Comparison of ENCODE assay signal across 1 cellular context in the genomic region with DNA sequence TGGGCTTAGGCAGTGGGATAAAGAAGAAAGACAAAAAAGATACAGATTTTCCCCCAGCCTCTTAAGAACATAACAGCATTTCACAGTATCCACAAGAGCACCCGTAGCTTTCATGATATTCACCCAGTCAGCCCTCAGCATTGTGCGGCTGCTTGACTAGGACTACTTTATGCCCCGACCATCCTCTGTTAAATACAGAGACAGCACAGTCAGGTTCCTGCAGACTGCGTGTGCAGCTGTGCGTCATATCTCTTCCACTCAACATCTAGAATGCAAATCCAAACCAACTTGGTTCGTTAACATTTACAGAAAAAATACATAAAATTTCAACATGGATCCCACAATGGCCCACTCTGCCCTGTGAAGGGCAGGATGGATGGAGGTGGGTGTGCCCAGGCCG.
TF ChIP-seq lines count a peak whose summit lies in the region.

No MANE protein-coding gene starts in this region.

TF ChIP-seq in GM12878, 131 proteins besides CTCF, POLR2A, EP300 and RAD21 (continued from another document):
- TF ChIP-seq, protein P1, sequence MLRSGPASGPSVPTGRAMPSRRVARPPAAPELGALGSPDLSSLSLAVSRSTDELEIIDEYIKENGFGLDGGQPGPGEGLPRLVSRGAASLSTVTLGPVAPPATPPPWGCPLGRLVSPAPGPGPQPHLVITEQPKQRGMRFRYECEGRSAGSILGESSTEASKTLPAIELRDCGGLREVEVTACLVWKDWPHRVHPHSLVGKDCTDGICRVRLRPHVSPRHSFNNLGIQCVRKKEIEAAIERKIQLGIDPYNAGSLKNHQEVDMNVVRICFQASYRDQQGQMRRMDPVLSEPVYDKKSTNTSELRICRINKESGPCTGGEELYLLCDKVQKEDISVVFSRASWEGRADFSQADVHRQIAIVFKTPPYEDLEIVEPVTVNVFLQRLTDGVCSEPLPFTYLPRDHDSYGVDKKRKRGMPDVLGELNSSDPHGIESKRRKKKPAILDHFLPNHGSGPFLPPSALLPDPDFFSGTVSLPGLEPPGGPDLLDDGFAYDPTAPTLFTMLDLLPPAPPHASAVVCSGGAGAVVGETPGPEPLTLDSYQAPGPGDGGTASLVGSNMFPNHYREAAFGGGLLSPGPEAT (IDR thresholded peaks at IDR 0.05; ENCODE audit: low read depth), result no peak
- TF ChIP-seq MEF2B (IDR thresholded peaks at IDR 0.05; ENCODE audit: partially characterized antibody, poor library complexity, severe bottlenecking) (no peak), ZNF687 (IDR thresholded peaks at IDR 0.05) (no peak), NR2C2 (IDR thresholded peaks at IDR 0.05; ENCODE audit: borderline replicate concordance, control insufficient read depth, insufficient read length, low read depth) (no peak), KLF5 (IDR thresholded peaks at IDR 0.05; ENCODE audit: partially characterized antibody) (no peak), KAT2A (conservative IDR thresholded peaks at IDR 0.05; ENCODE audit: control insufficient read depth, low read depth, low read length) (no peak), EGR1 (IDR thresholded peaks at IDR 0.05; ENCODE audit: borderline replicate concordance in 1 of 2, low read depth in 2 of 2, low read length in 2 of 2) (no peak), PML (IDR thresholded peaks at IDR 0.05; ENCODE audit: low read length) (no peak), BCL3 (IDR thresholded peaks at IDR 0.05; ENCODE audit: borderline replicate concordance, insufficient read depth, low read depth, low read length, poor library complexity, severe bottlenecking) (no peak), BMI1 (IDR thresholded peaks at IDR 0.05; ENCODE audit: borderline replicate concordance) (no peak), BHLHE40 (IDR thresholded peaks at IDR 0.05; ENCODE audit: borderline replicate concordance in 1 of 2, low read depth in 2 of 2, low read length in 1 of 2) (no peak)
- TF ChIP-seq, protein P2, sequence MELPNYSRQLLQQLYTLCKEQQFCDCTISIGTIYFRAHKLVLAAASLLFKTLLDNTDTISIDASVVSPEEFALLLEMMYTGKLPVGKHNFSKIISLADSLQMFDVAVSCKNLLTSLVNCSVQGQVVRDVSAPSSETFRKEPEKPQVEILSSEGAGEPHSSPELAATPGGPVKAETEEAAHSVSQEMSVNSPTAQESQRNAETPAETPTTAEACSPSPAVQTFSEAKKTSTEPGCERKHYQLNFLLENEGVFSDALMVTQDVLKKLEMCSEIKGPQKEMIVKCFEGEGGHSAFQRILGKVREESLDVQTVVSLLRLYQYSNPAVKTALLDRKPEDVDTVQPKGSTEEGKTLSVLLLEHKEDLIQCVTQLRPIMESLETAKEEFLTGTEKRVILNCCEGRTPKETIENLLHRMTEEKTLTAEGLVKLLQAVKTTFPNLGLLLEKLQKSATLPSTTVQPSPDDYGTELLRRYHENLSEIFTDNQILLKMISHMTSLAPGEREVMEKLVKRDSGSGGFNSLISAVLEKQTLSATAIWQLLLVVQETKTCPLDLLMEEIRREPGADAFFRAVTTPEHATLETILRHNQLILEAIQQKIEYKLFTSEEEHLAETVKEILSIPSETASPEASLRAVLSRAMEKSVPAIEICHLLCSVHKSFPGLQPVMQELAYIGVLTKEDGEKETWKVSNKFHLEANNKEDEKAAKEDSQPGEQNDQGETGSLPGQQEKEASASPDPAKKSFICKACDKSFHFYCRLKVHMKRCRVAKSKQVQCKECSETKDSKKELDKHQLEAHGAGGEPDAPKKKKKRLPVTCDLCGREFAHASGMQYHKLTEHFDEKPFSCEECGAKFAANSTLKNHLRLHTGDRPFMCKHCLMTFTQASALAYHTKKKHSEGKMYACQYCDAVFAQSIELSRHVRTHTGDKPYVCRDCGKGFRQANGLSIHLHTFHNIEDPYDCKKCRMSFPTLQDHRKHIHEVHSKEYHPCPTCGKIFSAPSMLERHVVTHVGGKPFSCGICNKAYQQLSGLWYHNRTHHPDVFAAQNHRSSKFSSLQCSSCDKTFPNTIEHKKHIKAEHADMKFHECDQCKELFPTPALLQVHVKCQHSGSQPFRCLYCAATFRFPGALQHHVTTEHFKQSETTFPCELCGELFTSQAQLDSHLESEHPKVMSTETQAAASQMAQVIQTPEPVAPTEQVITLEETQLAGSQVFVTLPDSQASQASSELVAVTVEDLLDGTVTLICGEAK (IDR thresholded peaks at IDR 0.05; ENCODE audit: borderline replicate concordance), result no peak
